In genomic region chr19:46347572-46347883, GRCh38 we compare ENCODE assay signal across 9 cellular contexts. TPM values are rescaled to one million over a fixed set of nuclear protein-coding genes. Genes with fewer than 3 reads are reported as not detected.
DNase-seq lines count a peak whose midpoint lies in the region; ATAC-seq and TF ChIP-seq lines count a peak whose summit lies in the region.
"Had no signal": no experiment of that assay in that cellular context is flagged by ENCODE, and none has a peak within 500 bp of the region (broad histone marks: within the 10 kb centered on the region; RNA-seq: fewer than 3 reads in every experiment).

No MANE protein-coding gene starts in this region.

- H3K36me3 Mint-ChIP-seq in Calu3 (ENCODE audit: insufficient read depth, unreplicated experiment): peaks cover 46% of the 10 kb centered on the region

- no TSS peak for BruUV-seq in Calu3 (replicated peaks; lab: Mats Ljungman, UMichigan)

- intact Hi-C loops in Calu3 (cut with micrococcal nuclease; ENCODE audit: unreplicated experiment): loop anchor here (10.0 kb wide), 1 partner anchor 63 kb away; no protein-coding TSS in a partner anchor

- H3K27me3 Mint-ChIP-seq in Calu3 (ENCODE audit: unreplicated experiment): peaks cover 21% of the 10 kb centered on the region

- H3K4me2 ChIP-seq in parathyroid adenoma (ENCODE audit: low read length): peak overlapping the region; percentile 99

- H3K36me3 ChIP-seq in Peyer's patch: no peaks in the 10 kb centered on the region
- no peaks in the 10 kb centered on the region for H3K36me3 ChIP-seq in esophagus (ENCODE audit: control insufficient read depth in 2 of 2, insufficient read depth in 2 of 2, low read length in 1 of 2)
- no peaks in the 10 kb centered on the region for H3K36me3 ChIP-seq in parathyroid adenoma (ENCODE audit: control insufficient read depth, insufficient read depth, low read length)

- no peak for TF ChIP-seq CTCF in Calu3 (IDR thresholded peaks at IDR 0.05; ENCODE audit: unreplicated experiment)
- peak in 1 of 6 experiments; percentile 3 for TF ChIP-seq CTCF in Peyer's patch (IDR thresholded peaks at IDR 0.05)
- no peak for TF ChIP-seq CTCF in parathyroid adenoma (IDR thresholded peaks at IDR 0.05)

- H3K27me3 ChIP-seq in Peyer's patch: no peaks in the 10 kb centered on the region
- H3K27me3 ChIP-seq in esophagus (ENCODE audit: control insufficient read depth in 1 of 2, insufficient read depth in 2 of 2, low read length in 2 of 2): no peaks in the 10 kb centered on the region
- H3K27me3 ChIP-seq in parathyroid adenoma (ENCODE audit: control insufficient read depth, insufficient read depth, low read length): no peaks in the 10 kb centered on the region

- no peaks in the 10 kb centered on the region for H3K9me3 Mint-ChIP-seq in Calu3 (ENCODE audit: low read depth, unreplicated experiment)

- H3K9me3 ChIP-seq in Peyer's patch (no peaks in the 10 kb centered on the region), esophagus (ENCODE audit: control insufficient read depth in 2 of 2, insufficient read depth in 1 of 2, low read depth in 1 of 2, low read length in 1 of 2) (no peaks in the 10 kb centered on the region), parathyroid adenoma (ENCODE audit: control insufficient read depth, low read length) (no peaks in the 10 kb centered on the region)

- CTCF ChIA-PET in Calu3 (lab: Charles Lee): interaction anchor here (1.2 to 1.3 kb wide), 2 partner anchors 11 to 50 kb away, joined by 3 to 5 read pairs; partner anchors contain the start of gene HIF3A

- peak overlapping the region; percentile 79 for H3K27ac Mint-ChIP-seq in Calu3 (ENCODE audit: unreplicated experiment)

- no peak for TF ChIP-seq POLR2A in Peyer's patch (IDR thresholded peaks at IDR 0.05)

- peaks cover 4 to 51% (median 26%) of the 10 kb centered on the region in 4 donors for H3K4me1 ChIP-seq in Peyer's patch
- peaks cover 22 to 34% of the 10 kb centered on the region in 2 donors for H3K4me1 ChIP-seq in esophagus (ENCODE audit: control insufficient read depth in 2 of 2, insufficient read depth in 2 of 2, low read length in 1 of 2)
- peaks cover 10% of the 10 kb centered on the region for H3K4me1 ChIP-seq in parathyroid adenoma

- DNase-seq in Calu3 (no peak), Peyer's patch (no peak), occipital lobe (lab: John Stamatoyannopoulos, UW) (no peak), NCI-H510A (lab: John Stamatoyannopoulos, UW) (no peak)
- no peak for DNase-seq in activated CD4-positive, alpha-beta T cell treated with anti-CD3 and anti-CD28 coated beads for 1 hour

- ATAC-seq in GM21528 (IDR thresholded peaks at IDR 0.05; ENCODE audit: low FRiP score, unreplicated experiment): no peak

- H3K4me1 Mint-ChIP-seq in Calu3 (ENCODE audit: low read depth, unreplicated experiment): peaks cover 53% of the 10 kb centered on the region

- H2AFZ ChIP-seq in parathyroid adenoma: peak overlapping the region; percentile 96

- H3K4me3 ChIP-seq in Peyer's patch (peak overlapping the region; percentile 69 to 97 (median 84)), esophagus (ENCODE audit: low read depth in 1 of 2, low read length in 2 of 2) (peak overlapping the region; percentile 86 to 99), parathyroid adenoma (ENCODE audit: low read depth, low read length) (peak overlapping the region; percentile 98)

- H3K9ac ChIP-seq in parathyroid adenoma: peak overlapping the region; percentile 98

- peak overlapping the region; percentile 93 for H3K4me3 Mint-ChIP-seq in Calu3 (ENCODE audit: low read depth, unreplicated experiment)

- peaks cover 38% of the 10 kb centered on the region for H3K79me2 ChIP-seq in parathyroid adenoma

- peak overlapping the region in 2 of 4 donors; percentile 83 to 92 for H3K27ac ChIP-seq in Peyer's patch
- peak overlapping the region in 1 of 2 donors; percentile 90 for H3K27ac ChIP-seq in esophagus (ENCODE audit: low read depth in 2 of 2, low read length in 1 of 2)
- peak overlapping the region; percentile 76 for H3K27ac ChIP-seq in parathyroid adenoma

- 0 to 2% methylated on average over 3 of the region's 3 CpGs for WGBS in esophagus, 2 donors

RNA-seq across cellular contexts. Expression of gene PPP5C, which starts 0.6 kb away (rescaled TPM):
- total RNA-seq in Calu3 (2022): 124 and 128 TPM in 2 replicates
- total RNA-seq in Peyer's patch: 100 to 1,000 TPM in 3 of 4 donors, 10 to 100 TPM in 1; 68.8 to 214 (median 129) TPM
- 10 to 100 TPM; 34.7 to 35.5 TPM for polyA plus RNA-seq in esophagus
- 53.0 TPM for total RNA-seq in occipital lobe

RNA-seq across cellular contexts. Expression of gene HIF3A, which starts 50.7 kb away (rescaled TPM):
- total RNA-seq in Calu3 (2022) (0.68 and 1.7 TPM in 2 replicates), Peyer's patch (100 to 1,000 TPM in 2 of 4 donors, 10 to 100 TPM in 2; 18.4 to 262 (median 91.2) TPM), occipital lobe (6.4 TPM)
- polyA plus RNA-seq in esophagus: 10 to 100 TPM; 12.3 to 27.3 TPM
- total RNA-seq: SK-MEL-5 had no signal
